ENCODE assay signal across 7 cellular contexts in genomic region chr21:36608251-36608650, GRCh38.
"Had no signal": no experiment of that assay in that cellular context is flagged by ENCODE, and none has a peak within 500 bp of the region (broad histone marks: within the 10 kb centered on the region; RNA-seq: fewer than 3 reads in every experiment).

No MANE protein-coding gene starts in this region.

- H3K9ac ChIP-seq: GM23248 had no signal

- H3K27ac ChIP-seq: GM23248, HL-60 had no signal

- H2AFZ ChIP-seq: GM23248 had no signal

- H3K4me1 ChIP-seq: HAP-1 had no signal

- H3K36me3 ChIP-seq: HAP-1 had no signal

- DNase-seq: GM23248, GOT3, H7, HFFc6, KBM-7 had no signal

- H3K9me3 ChIP-seq: HAP-1 had no signal

- H3K4me3 ChIP-seq: GM23248, HAP-1 had no signal
